Comparison of ENCODE assay signal across 19 cellular contexts in genomic region chr7:107703872-107704271, GRCh38. TPM values are rescaled to one million over a fixed set of nuclear protein-coding genes. Genes with fewer than 3 reads are reported as not detected.
"Had no signal": no experiment of that assay in that cellular context is flagged by ENCODE, and none has a peak within 500 bp of the region (broad histone marks: within the 10 kb centered on the region; RNA-seq: fewer than 3 reads in every experiment).

No MANE protein-coding gene starts in this region.

- ATAC-seq: effector memory CD8-positive, alpha-beta T cell; esophagus mucosa; foreskin keratinocyte; gastroesophageal sphincter; heart left ventricle; left cardiac atrium; left lung; lower lobe of right lung; mucosa of descending colon had no signal

- H3K9me3 ChIP-seq: colonic mucosa, gastroesophageal sphincter, heart left ventricle, left lung, lower lobe of right lung, mucosa of descending colon had no signal

- DNase-seq: colonic mucosa; cortex of kidney; effector CD8-positive, alpha-beta T cell; effector memory CD8-positive, alpha-beta T cell; endodermal cell; erythroblast; foreskin keratinocyte; heart left ventricle; hippocampal formation; left cardiac atrium; left lung; lower lobe of right lung; mesenchymal stem cell; mucosa of descending colon; naive B cell had no signal

- H3K36me3 ChIP-seq: colonic mucosa, gastroesophageal sphincter, heart left ventricle, left lung, lower lobe of right lung had no signal

- H3K27ac ChIP-seq: colonic mucosa, epithelial cell of prostate, foreskin keratinocyte, gastroesophageal sphincter, heart left ventricle, left lung, lower lobe of right lung had no signal

- H3K4me3 ChIP-seq: colonic mucosa, gastroesophageal sphincter, heart left ventricle, left lung, lower lobe of right lung, mucosa of descending colon had no signal

- H3K4me1 ChIP-seq: colonic mucosa, foreskin keratinocyte, gastroesophageal sphincter, left lung, lower lobe of right lung had no signal

- H3K27me3 ChIP-seq: colonic mucosa, gastroesophageal sphincter, heart left ventricle, left lung had no signal

RNA-seq across cellular contexts. Expression of gene SLC26A4, which starts 43.2 kb away (rescaled TPM):
- total RNA-seq: mesothelial cell of epicardium had no signal
